Comparison of ENCODE assay signal across 8 cellular contexts in the genomic region with DNA sequence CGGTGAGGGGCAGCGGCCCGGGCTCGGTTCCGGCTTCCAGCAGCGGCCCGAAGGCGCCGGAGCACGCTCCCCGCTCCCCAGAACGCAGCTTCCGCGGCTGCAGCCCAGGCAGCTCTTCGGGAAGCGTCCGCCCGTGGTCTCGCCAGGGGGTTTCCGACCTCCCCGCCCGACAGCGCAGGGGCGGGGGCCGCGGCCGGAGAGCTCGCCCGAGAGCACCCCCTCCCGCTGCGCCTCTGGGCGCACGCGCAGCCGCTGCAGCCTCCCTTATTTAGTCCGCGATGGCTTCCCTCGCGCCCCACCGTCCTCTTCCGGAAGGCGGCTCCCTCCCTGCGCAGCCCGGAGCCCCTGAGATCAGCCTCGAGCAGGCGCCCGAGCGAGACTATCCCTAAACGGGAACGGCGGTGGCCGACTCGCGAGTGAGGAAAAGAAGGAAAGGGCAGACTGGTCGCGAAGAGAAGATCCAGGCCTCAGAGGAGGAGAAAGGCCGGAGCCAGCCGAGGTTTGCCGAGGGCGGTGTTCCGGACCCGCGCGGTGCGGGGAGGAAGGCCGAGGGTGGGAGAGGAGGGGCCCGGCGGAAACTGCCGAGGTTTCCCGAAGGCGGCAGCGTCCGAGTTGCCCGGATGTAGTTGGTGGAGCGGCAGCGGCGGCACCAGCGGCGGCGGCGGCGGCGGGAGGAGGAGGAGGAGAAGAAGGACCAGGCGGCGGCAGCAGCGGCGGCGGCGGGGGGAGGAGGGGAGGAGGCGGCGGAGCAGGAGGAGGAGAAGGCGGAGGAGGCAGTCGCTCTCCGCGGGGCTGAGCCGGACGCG. TPM values are rescaled to one million over a fixed set of nuclear protein-coding genes. Genes with fewer than 3 reads are reported as not detected.
DNase-seq lines count a peak whose midpoint lies in the region; ATAC-seq and TF ChIP-seq lines count a peak whose summit lies in the region.

A gene with protein sequence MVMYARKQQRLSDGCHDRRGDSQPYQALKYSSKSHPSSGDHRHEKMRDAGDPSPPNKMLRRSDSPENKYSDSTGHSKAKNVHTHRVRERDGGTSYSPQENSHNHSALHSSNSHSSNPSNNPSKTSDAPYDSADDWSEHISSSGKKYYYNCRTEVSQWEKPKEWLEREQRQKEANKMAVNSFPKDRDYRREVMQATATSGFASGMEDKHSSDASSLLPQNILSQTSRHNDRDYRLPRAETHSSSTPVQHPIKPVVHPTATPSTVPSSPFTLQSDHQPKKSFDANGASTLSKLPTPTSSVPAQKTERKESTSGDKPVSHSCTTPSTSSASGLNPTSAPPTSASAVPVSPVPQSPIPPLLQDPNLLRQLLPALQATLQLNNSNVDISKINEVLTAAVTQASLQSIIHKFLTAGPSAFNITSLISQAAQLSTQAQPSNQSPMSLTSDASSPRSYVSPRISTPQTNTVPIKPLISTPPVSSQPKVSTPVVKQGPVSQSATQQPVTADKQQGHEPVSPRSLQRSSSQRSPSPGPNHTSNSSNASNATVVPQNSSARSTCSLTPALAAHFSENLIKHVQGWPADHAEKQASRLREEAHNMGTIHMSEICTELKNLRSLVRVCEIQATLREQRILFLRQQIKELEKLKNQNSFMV (plus strand): TSS at position 610 of the 806 bp plus-strand sequence. CDS start 462 bp downstream, outside the sequence.

- intact Hi-C loops in CD8-positive, alpha-beta T cell (cut with DNase I, micrococcal nuclease) = loop anchor here (1.0 to 10.0 kb wide), 17 partner anchors 60 to 1678 kb away; a partner anchor contains a TSS

- peak within 1 kb of the TSS; percentile 99 for H3K27ac ChIP-seq in CD8-positive, alpha-beta T cell (ENCODE audit: low read depth, low read length)

- DNase-seq in CD8-positive, alpha-beta T cell = peak; percentile 94 to 99 (median 96)
- peak; percentile 64 for DNase-seq in HS-27A (ENCODE audit: low read depth)
- DNase-seq in NK-92 (lab: John Stamatoyannopoulos, UW; ENCODE audit: unreplicated experiment) = peak; percentile 70
- peak; percentile 99 for DNase-seq in activated CD8-positive, alpha-beta memory T cell treated with anti-CD3 and anti-CD28 coated beads for 24 hours
- peak; percentile 92 for DNase-seq in effector CD8-positive, alpha-beta T cell (lab: John Stamatoyannopoulos, UW)
- peak; percentile 95 for DNase-seq in medulla oblongata (ENCODE audit: extremely low spot score)
- DNase-seq in stimulated activated CD8-positive, alpha-beta memory T cell treated with anti-CD3 and anti-CD28 coated beads, Interleukin-12 subunit alpha, Interleukin-12 subunit beta, amount 100 ng/mL, for 1 hour (ENCODE audit: low read depth) = peak; percentile 93

- peak within 1 kb of the TSS; percentile 99 for H3K4me3 ChIP-seq in CD8-positive, alpha-beta T cell (ENCODE audit: low read depth, low read length)

- H3K4me3 Mint-ChIP-seq in CD8-positive, alpha-beta T cell = peak within 1 kb of the TSS; percentile 99

- H3K4me1 Mint-ChIP-seq in CD8-positive, alpha-beta T cell (ENCODE audit: low read depth) = peaks cover 69% of the 10 kb centered on the region

- H3K36me3 Mint-ChIP-seq in CD8-positive, alpha-beta T cell = peaks cover 47% of the 10 kb centered on the region

- no peaks in the 10 kb centered on the region for H3K27me3 Mint-ChIP-seq in CD8-positive, alpha-beta T cell (ENCODE audit: low read depth)

- TF ChIP-seq CTCF in CD8-positive, alpha-beta T cell (IDR thresholded peaks at IDR 0.05) = no peak

- H3K27ac Mint-ChIP-seq in CD8-positive, alpha-beta T cell = peak within 1 kb of the TSS; percentile 100

- H3K9me3 ChIP-seq in CD8-positive, alpha-beta T cell (ENCODE audit: low read length) = no peaks in the 10 kb centered on the region

- peak; percentile 79 for ATAC-seq in CD8-positive, alpha-beta T cell
- peak; percentile 76 for ATAC-seq in GM19467 (IDR thresholded peaks at IDR 0.05; ENCODE audit: unreplicated experiment)

- peaks cover 2% of the 10 kb centered on the region for H3K9me3 Mint-ChIP-seq in CD8-positive, alpha-beta T cell

- CTCF ChIA-PET in CD8-positive, alpha-beta T cell (lab: Charles Lee) = no interaction called here

- H3K27me3 ChIP-seq in CD8-positive, alpha-beta T cell (ENCODE audit: insufficient read depth, low read length) = no peaks in the 10 kb centered on the region

- POLR2A ChIA-PET in CD8-positive, alpha-beta T cell (lab: Charles Lee) = interaction anchor here (0.7 to 1.2 kb wide), 9 partner anchors 8 to 1378 kb away, joined by 3 to 8 read pairs (median 4); a partner anchor contains a TSS

- peaks cover 19% of the 10 kb centered on the region for H3K36me3 ChIP-seq in CD8-positive, alpha-beta T cell (ENCODE audit: insufficient read depth, low read length)

- peaks cover 48% of the 10 kb centered on the region for H3K4me1 ChIP-seq in CD8-positive, alpha-beta T cell (ENCODE audit: insufficient read depth, low read length)

RNA-seq across cellular contexts. Expression of the gene that starts here (rescaled TPM):
- total RNA-seq in CD8-positive, alpha-beta T cell = 100 to 1,000 TPM; 195 to 200 TPM

Comparison
In these comparisons a context has a peak if more than half of its experiments do, and no peak if none do; other contexts are left out.
1. Peak in every context shown above with its lines: DNase-seq, ATAC-seq, H3K4me3 ChIP-seq and H3K27ac ChIP-seq.